In the genomic region with DNA sequence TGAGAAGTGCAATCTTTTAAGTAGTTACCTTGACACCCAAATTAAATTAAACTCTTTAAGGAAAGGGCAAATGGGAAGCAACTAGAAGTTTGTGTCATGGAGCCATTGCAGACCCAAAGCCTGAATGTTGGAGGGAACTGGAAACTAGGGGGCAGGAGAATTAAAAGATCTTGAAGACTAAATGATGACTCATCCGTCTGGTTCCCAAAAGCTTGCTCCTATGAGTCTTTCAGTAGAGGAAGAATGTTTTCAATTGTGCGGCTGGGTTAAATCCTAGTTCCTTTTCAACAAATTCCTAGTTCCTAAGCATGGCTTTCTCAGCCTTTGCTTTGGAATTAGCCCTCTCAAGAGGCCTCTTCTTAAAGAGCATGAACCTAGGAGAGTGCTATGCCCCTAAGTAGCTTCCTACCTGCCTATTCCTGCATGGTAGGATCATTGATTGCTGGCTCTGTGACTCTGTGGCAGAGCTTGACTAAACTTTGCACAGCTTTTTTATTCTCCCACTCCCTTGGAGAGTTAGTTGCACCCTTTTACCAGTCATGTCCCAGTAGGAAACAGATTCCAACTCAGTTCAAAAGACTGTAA, we compare ENCODE assay signal across 11 cellular contexts. TPM values are rescaled to one million over a fixed set of nuclear protein-coding genes. Genes with fewer than 3 reads are reported as not detected.
DNase-seq lines count a peak whose midpoint lies in the region; TF ChIP-seq lines count a peak whose summit lies in the region.
"Had no signal": no experiment of that assay in that cellular context is flagged by ENCODE, and none has a peak within 500 bp of the region (broad histone marks: within the 10 kb centered on the region; RNA-seq: fewer than 3 reads in every experiment).

No MANE protein-coding gene starts in this region.

- H3K27me3 Mint-ChIP-seq in MCF 10A (ENCODE audit: insufficient read depth, unreplicated experiment): no peaks in the 10 kb centered on the region

- H3K27ac ChIP-seq in breast epithelium: peak overlapping the region in 1 of 2 donors; percentile 21
- peak overlapping the region; percentile 7 to 47 (median 29) for H3K27ac ChIP-seq in transverse colon
- H3K27ac ChIP-seq: coronary artery had no signal

- H3K9me3 ChIP-seq in breast epithelium: no peaks in the 10 kb centered on the region
- no peaks in the 10 kb centered on the region for H3K9me3 ChIP-seq in transverse colon

- in situ Hi-C loops in transverse colon (cut with MboI; ENCODE audit: low pct_ligation_motif_present in 1 of 4, low pct_unique_long_range_greater_than_20kb in 1 of 4, low sequenced_read_pairs in 3 of 4): loop anchor here (5.0 to 25.0 kb wide), 5 partner anchors 168 to 618 kb away; no protein-coding TSS in a partner anchor

- POLR2A ChIA-PET in MCF 10A (lab: Yijun Ruan, JAX): interaction anchor here (0.7 to 4.5 kb wide), 4 partner anchors 11 to 180 kb away, joined by 4 to 37 read pairs (median 6); no protein-coding TSS in a partner anchor

- H3K4me1 Mint-ChIP-seq in MCF 10A (ENCODE audit: insufficient read depth, unreplicated experiment): peaks cover 9% of the 10 kb centered on the region

- 75 to 76% methylated on average over 2 of the region's 2 CpGs for WGBS in transverse colon (ENCODE audit: low coverage in 1 of 2), 2 donors

- CTCF ChIA-PET in MCF 10A (lab: Yijun Ruan, JAX): interaction anchor here (0.6 to 11.2 kb wide), 12 partner anchors 11 to 686 kb away, joined by 3 to 368 read pairs (median 4); no protein-coding TSS in a partner anchor

- H3K36me3 ChIP-seq in breast epithelium: no peaks in the 10 kb centered on the region
- no peaks in the 10 kb centered on the region for H3K36me3 ChIP-seq in transverse colon

- H3K4me3 ChIP-seq in breast epithelium: no peak overlapping the region
- no peak overlapping the region for H3K4me3 ChIP-seq in transverse colon
- H3K4me3 ChIP-seq: coronary artery had no signal

- no peaks in the 10 kb centered on the region for H3K36me3 Mint-ChIP-seq in MCF 10A (ENCODE audit: insufficient read depth, unreplicated experiment)

- H3K4me1 ChIP-seq in breast epithelium (no peaks in the 10 kb centered on the region), transverse colon (peaks cover 0 to 19% (median 6%) of the 10 kb centered on the region in 4 donors)

- TF ChIP-seq POLR2A in breast epithelium (IDR thresholded peaks at IDR 0.05) (no peak), transverse colon (IDR thresholded peaks at IDR 0.05) (no peak)

- intact Hi-C loops in MCF 10A (cut with micrococcal nuclease): loop anchor here (5.0 kb wide), 1 partner anchor 468 kb away; no protein-coding TSS in a partner anchor
- intact Hi-C loops in breast epithelium (cut with DNase I; ENCODE audit: low total_unique reads): loop anchor here (5.0 kb wide), 1 partner anchor 168 kb away; no protein-coding TSS in a partner anchor
- intact Hi-C loops in transverse colon (cut with DNase I; ENCODE audit: low total_unique reads): loop anchor here (5.0 kb wide), 1 partner anchor 168 kb away; no protein-coding TSS in a partner anchor

- peaks cover 0 to 2% of the 10 kb centered on the region in 2 donors for H3K27me3 ChIP-seq in breast epithelium
- H3K27me3 ChIP-seq in transverse colon: no peaks in the 10 kb centered on the region

- DNase-seq in MCF 10A (ENCODE audit: unreplicated experiment) (peak; percentile 78), breast epithelium (ENCODE audit: low spot score in 2 of 2) (no peak), SW480 (ENCODE audit: low spot score) (peak; percentile 41), fibroblast of the conjunctiva (ENCODE audit: low read depth) (peak; percentile 86), transverse colon (no peak), NCI-H82 treated with DMSO at 0.1 percent for 48 hours (lab: John Stamatoyannopoulos, UW; ENCODE audit: unreplicated experiment) (no peak), DMS153 (lab: John Stamatoyannopoulos, UW) (no peak)
- DNase-seq in central memory CD4-positive, alpha-beta T cell: no peak
- DNase-seq: activated CD4-positive, alpha-beta T cell treated with anti-CD3 and anti-CD28 coated beads, Interleukin-2, amount 50 U/mL, for 4 hours; GOT3 had no signal

- no peak for TF ChIP-seq EP300 in transverse colon (IDR thresholded peaks at IDR 0.05; ENCODE audit: low read depth)

- TF ChIP-seq CTCF in MCF 10A (IDR thresholded peaks at IDR 0.05; ENCODE audit: unreplicated experiment) (no peak), breast epithelium (IDR thresholded peaks at IDR 0.05) (no peak), transverse colon (IDR thresholded peaks at IDR 0.05) (no peak)

- H3K27ac Mint-ChIP-seq in MCF 10A (ENCODE audit: low read depth, unreplicated experiment): no peak overlapping the region

- H3K4me3 Mint-ChIP-seq in MCF 10A (ENCODE audit: unreplicated experiment): no peak overlapping the region

- H3K9me3 Mint-ChIP-seq in MCF 10A (ENCODE audit: unreplicated experiment): no peaks in the 10 kb centered on the region

- no TSS peak for BruUV-seq in MCF 10A (replicated peaks; lab: Mats Ljungman, UMichigan)

RNA-seq across cellular contexts. Expression of a gene that starts 17.7 kb away (rescaled TPM):
- total RNA-seq in MCF 10A (2022) (not detected in 2 replicates), breast epithelium (100 to 1,000 TPM in 1 of 3 donors, 10 to 100 TPM in 2; 18.3 to 479 (median 55.7) TPM), transverse colon (10 to 100 TPM in 3 of 4 donors, 1 to 10 TPM in 1; 6.0 to 70.7 (median 16.4) TPM)

Comparison
In these comparisons a context has a peak if more than half of its experiments do, and no peak if none do; other contexts are left out.
1. DNase-seq: peak in MCF 10A (single experiment), SW480 (single experiment) and fibroblast of the conjunctiva (single experiment); none in breast epithelium (0 of 2), transverse colon (single experiment), NCI-H82 treated with DMSO at 0.1 percent for 48 hours (single experiment), DMS153 (single experiment) and central memory CD4-positive, alpha-beta T cell (single experiment).